ENCODE assay signal across 10 cellular contexts in genomic region chr13:29465741-29466293, GRCh38.
DNase-seq lines count a peak whose midpoint lies in the region; ATAC-seq and TF ChIP-seq lines count a peak whose summit lies in the region.
"Had no signal": no experiment of that assay in that cellular context is flagged by ENCODE, and none has a peak within 500 bp of the region (broad histone marks: within the 10 kb centered on the region; RNA-seq: fewer than 3 reads in every experiment).

No MANE protein-coding gene starts in this region.

- H3K4me1 ChIP-seq in mesendoderm (ENCODE audit: control insufficient read depth, low read depth, low read length): no peaks in the 10 kb centered on the region
- H3K4me1 ChIP-seq in Peyer's patch: no peaks in the 10 kb centered on the region

- no peak overlapping the region for H3K4ac ChIP-seq in mesendoderm (ENCODE audit: low read depth, low read length)

- H4K5ac ChIP-seq in mesendoderm (ENCODE audit: low read length): no peak overlapping the region

- POLR2A ChIA-PET in BJ (lab: Charles Lee): no interaction called here

- H3K4me3 ChIP-seq in BJ (ENCODE audit: low read depth, low read length) (no peak overlapping the region), epithelial cell of esophagus (ENCODE audit: low read length) (no peak overlapping the region), mesendoderm (ENCODE audit: low read length) (no peak overlapping the region), Peyer's patch (no peak overlapping the region)
- H3K4me3 ChIP-seq: GM12878 had no signal

- no peak overlapping the region for H3K18ac ChIP-seq in mesendoderm (ENCODE audit: low read length)

- no peaks in the 10 kb centered on the region for H3K79me1 ChIP-seq in mesendoderm (ENCODE audit: low read length)

- DNase-seq in BJ (ENCODE audit: low read depth): peak; percentile 19
- peak; percentile 72 for DNase-seq in M059J (ENCODE audit: low read depth)
- peak; percentile 42 for DNase-seq in epithelial cell of esophagus (ENCODE audit: low read depth)
- peak; percentile 61 for DNase-seq in mesendoderm
- no peak for DNase-seq in head of caudate nucleus
- DNase-seq in activated CD4-positive, alpha-beta T cell treated with anti-CD3 and anti-CD28 coated beads for 4 hours: no peak
- DNase-seq in Peyer's patch: no peak
- DNase-seq: activated T-cell treated with anti-CD3 and anti-CD28 coated beads, Interleukin-2, amount 50 U/mL, for 1 hour had no signal

- intact Hi-C loops in head of caudate nucleus (cut with DNase I): no loop called here

- H3K56ac ChIP-seq in mesendoderm (ENCODE audit: low read length): no peak overlapping the region

- no peaks in the 10 kb centered on the region for H3K36me3 ChIP-seq in BJ (ENCODE audit: control insufficient read depth, insufficient read depth, low read length)
- H3K36me3 ChIP-seq in mesendoderm (ENCODE audit: control insufficient read depth, insufficient read depth, low read length): no peaks in the 10 kb centered on the region
- no peaks in the 10 kb centered on the region for H3K36me3 ChIP-seq in Peyer's patch

- H2BK15ac ChIP-seq in mesendoderm (replicated peaks; ENCODE audit: low read depth): no peak overlapping the region

- no peak overlapping the region for H3K27ac ChIP-seq in mesendoderm (ENCODE audit: low read depth, low read length)
- no peak overlapping the region for H3K27ac ChIP-seq in Peyer's patch

- H3K27me3 ChIP-seq in BJ (ENCODE audit: control insufficient read depth, insufficient read depth, low read length): peaks cover 11% of the 10 kb centered on the region
- no peaks in the 10 kb centered on the region for H3K27me3 ChIP-seq in mesendoderm (ENCODE audit: insufficient read depth, low read length, poor library complexity)
- H3K27me3 ChIP-seq in Peyer's patch: no peaks in the 10 kb centered on the region

- no peak for TF ChIP-seq CTCF in BJ (IDR thresholded peaks at IDR 0.05; ENCODE audit: insufficient read depth, low read depth, low read length)
- no peak for TF ChIP-seq CTCF in epithelial cell of esophagus (IDR thresholded peaks at IDR 0.05; ENCODE audit: insufficient read depth, low read depth, low read length, missing control alignments)
- TF ChIP-seq CTCF in Peyer's patch (IDR thresholded peaks at IDR 0.05): no peak

- H3K4me2 ChIP-seq in mesendoderm (ENCODE audit: low read length): no peak overlapping the region

- no peak for TF ChIP-seq POLR2A in Peyer's patch (IDR thresholded peaks at IDR 0.05)

- H3K79me2 ChIP-seq in mesendoderm (ENCODE audit: control insufficient read depth, insufficient read depth, low read length): no peaks in the 10 kb centered on the region

- no peak overlapping the region for H3K23ac ChIP-seq in mesendoderm (ENCODE audit: low read length)

- H2BK5ac ChIP-seq in mesendoderm (ENCODE audit: low read length): no peak overlapping the region

- H4K8ac ChIP-seq in mesendoderm (ENCODE audit: low read depth, low read length): no peak overlapping the region

- no peak for ATAC-seq in GM21529 (IDR thresholded peaks at IDR 0.05; ENCODE audit: unreplicated experiment)
- ATAC-seq: GM12878 had no signal

- no peaks in the 10 kb centered on the region for H3K9me3 ChIP-seq in Peyer's patch

- H2BK120ac ChIP-seq in mesendoderm (ENCODE audit: low read depth, low read length): no peak overlapping the region

- WGBS in mesendoderm (ENCODE audit: extremely low coverage, insufficient coverage, low lambda C conversion rate): no CpG with 5 or more reads among the region's 6 CpGs

- H3K9ac ChIP-seq in mesendoderm (ENCODE audit: low read length): no peak overlapping the region

- no peak overlapping the region for H2AK5ac ChIP-seq in mesendoderm (ENCODE audit: low read length)

- CTCF ChIA-PET in BJ (lab: Yijun Ruan, JAX): no interaction called here

Comparison
In these comparisons a context has a peak if more than half of its experiments do, and no peak if none do; other contexts are left out.
1. DNase-seq: peak in BJ (single experiment), M059J (single experiment), epithelial cell of esophagus (single experiment) and mesendoderm (single experiment); none in head of caudate nucleus (0 of 42), activated CD4-positive, alpha-beta T cell treated with anti-CD3 and anti-CD28 coated beads for 4 hours (0 of 2) and Peyer's patch (0 of 3).